Comparison of ENCODE assay signal across 5 cellular contexts in genomic region chr4:187070740-187071139, GRCh38.
"Had no signal": no experiment of that assay in that cellular context is flagged by ENCODE, and none has a peak within 500 bp of the region (broad histone marks: within the 10 kb centered on the region; RNA-seq: fewer than 3 reads in every experiment).

No MANE protein-coding gene starts in this region.

- H3K4me3 ChIP-seq: K562 had no signal

- DNase-seq: H7, HCEC 1CT, IMR-90, KG1 had no signal

- ATAC-seq: K562 had no signal
